Comparison of ENCODE assay signal across 15 cellular contexts in the genomic region with DNA sequence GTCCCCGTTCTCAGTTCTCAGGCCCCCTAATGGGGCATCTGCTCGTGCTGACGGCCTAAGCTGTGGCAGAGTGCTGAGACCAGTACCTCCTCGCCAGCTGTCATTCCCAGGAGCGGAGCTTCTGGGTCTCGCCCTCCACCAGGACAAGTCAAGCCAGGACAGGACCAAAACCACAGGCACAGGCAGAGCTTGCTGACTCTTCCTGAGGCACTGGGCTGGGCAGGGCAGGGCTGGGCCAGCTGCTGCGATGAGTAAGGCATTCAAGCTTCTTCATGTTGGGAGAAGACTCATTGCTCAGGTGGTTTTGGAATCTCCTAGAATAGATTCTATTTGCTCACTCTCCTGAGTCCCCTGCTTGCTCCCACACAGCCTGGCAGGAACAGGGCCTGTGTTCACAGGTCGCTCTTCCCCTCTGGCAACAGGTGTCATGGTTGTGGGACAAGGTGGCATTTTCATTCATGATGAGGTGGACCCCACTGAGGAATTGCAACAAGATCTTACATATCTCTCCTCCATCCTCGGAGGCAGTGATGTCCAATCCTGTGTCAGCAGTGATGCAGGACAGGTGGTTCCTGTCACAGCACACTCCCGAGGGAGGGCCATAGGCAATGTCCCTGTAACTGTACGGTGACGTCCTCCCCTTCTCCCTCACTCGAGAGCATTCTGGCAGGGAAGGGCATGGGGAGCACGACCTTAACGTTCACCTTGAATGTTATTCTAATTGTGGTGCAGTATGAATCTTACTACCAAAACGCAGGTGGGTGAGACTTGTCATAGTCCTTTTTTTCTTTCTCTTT. TPM values are rescaled to one million over a fixed set of nuclear protein-coding genes. Genes with fewer than 3 reads are reported as not detected.
DNase-seq lines count a peak whose midpoint lies in the region; ATAC-seq and TF ChIP-seq lines count a peak whose summit lies in the region.
"Had no signal": no experiment of that assay in that cellular context is flagged by ENCODE, and none has a peak within 500 bp of the region (broad histone marks: within the 10 kb centered on the region; RNA-seq: fewer than 3 reads in every experiment).

No MANE protein-coding gene starts in this region.

- H3K27me3 ChIP-seq in MG63 (no peaks in the 10 kb centered on the region), gastrocnemius medialis (no peaks in the 10 kb centered on the region), osteoblast (ENCODE audit: insufficient read depth, low read length) (no peaks in the 10 kb centered on the region)
- H3K27me3 ChIP-seq: ovary had no signal

- no peak overlapping the region for H2AFZ ChIP-seq in osteoblast (ENCODE audit: low read length)

- in situ Hi-C loops in gastrocnemius medialis (cut with MboI; ENCODE audit: low sequenced_read_pairs in 4 of 4) = loop anchor here in 1 of 4 donors (25.0 kb wide), 1 partner anchor 285 kb away; no protein-coding TSS in a partner anchor

- no peak overlapping the region for H3K4me2 ChIP-seq in osteoblast (ENCODE audit: insufficient read depth, low read length)

- TF ChIP-seq POLR2A in gastrocnemius medialis (IDR thresholded peaks at IDR 0.05) = no peak

- H3K4me1 ChIP-seq in gastrocnemius medialis (no peaks in the 10 kb centered on the region), osteoblast (ENCODE audit: insufficient read depth, low read length) (peaks cover 7% of the 10 kb centered on the region)

- H3K4me3 ChIP-seq in MG63 (no peak overlapping the region), gastrocnemius medialis (no peak overlapping the region), osteoblast (ENCODE audit: insufficient read depth, low read length) (no peak overlapping the region)
- H3K4me3 ChIP-seq: ovary, SK-N-MC had no signal

- H3K27ac Mint-ChIP-seq in activated naive CD4-positive, alpha-beta T cell treated with anti-CD3 and anti-CD28 coated beads, Interleukin-2, amount 50 U/mL, for 72 hours = no peak overlapping the region
- H3K27ac Mint-ChIP-seq: activated CD8-positive, alpha-beta memory T cell treated with anti-CD3 and anti-CD28 coated beads, Interleukin-2, amount 10 ng/mL, durations not matched to agents 7 days and 5 days; activated naive CD4-positive, alpha-beta T cell treated with anti-CD3 and anti-CD28 coated beads for 36 hours had no signal

- DNase-seq in EL (peak; percentile 61), MG63 (peak; percentile 75), epithelial cell of prostate (ENCODE audit: low read depth, low spot score) (peak; percentile 99), gastrocnemius medialis (peak in 1 of 2 donors; percentile 43), osteoblast (ENCODE audit: insufficient read length, low spot score, missing footprints) (no peak)
- no peak for DNase-seq in activated CD4-positive, alpha-beta T cell treated with anti-CD3 and anti-CD28 coated beads, Interleukin-2, amount 50 U/mL, for 4 hours
- DNase-seq in activated naive CD4-positive, alpha-beta T cell treated with anti-CD3 and anti-CD28 coated beads, Interleukin-2, amount 50 U/mL, for 72 hours (ENCODE audit: low spot score in 2 of 2) = no peak
- DNase-seq: activated CD8-positive, alpha-beta memory T cell treated with anti-CD3 and anti-CD28 coated beads, Interleukin-2, amount 10 ng/mL, durations not matched to agents 7 days and 5 days; activated naive CD4-positive, alpha-beta T cell treated with anti-CD3 and anti-CD28 coated beads for 36 hours; effector CD4-positive, alpha-beta T cell; MV-4-11; ovary had no signal

- TF ChIP-seq CTCF in gastrocnemius medialis (IDR thresholded peaks at IDR 0.05 in 4 of 5, conservative IDR thresholded peaks at IDR 0.05 in 1 of 5) (no peak), osteoblast (IDR thresholded peaks at IDR 0.05; ENCODE audit: extremely low read depth, low read depth, low read length) (no peak)

- intact Hi-C loops in gastrocnemius medialis (cut with DNase I; ENCODE audit: low total_unique reads) = no loop called here

- H4K20me1 ChIP-seq in osteoblast (ENCODE audit: insufficient read depth, low read length) = no peaks in the 10 kb centered on the region

- no peaks in the 10 kb centered on the region for H3K36me3 Mint-ChIP-seq in activated naive CD4-positive, alpha-beta T cell treated with anti-CD3 and anti-CD28 coated beads, Interleukin-2, amount 50 U/mL, for 72 hours
- H3K36me3 Mint-ChIP-seq: activated CD8-positive, alpha-beta memory T cell treated with anti-CD3 and anti-CD28 coated beads, Interleukin-2, amount 10 ng/mL, durations not matched to agents 7 days and 5 days had no signal

- no peaks in the 10 kb centered on the region for H3K9me3 ChIP-seq in MG63
- H3K9me3 ChIP-seq in gastrocnemius medialis = no peaks in the 10 kb centered on the region
- no peaks in the 10 kb centered on the region for H3K9me3 ChIP-seq in osteoblast (ENCODE audit: low read depth, low read length)
- H3K9me3 ChIP-seq: ovary had no signal

- no peaks in the 10 kb centered on the region for H3K79me2 ChIP-seq in osteoblast (ENCODE audit: insufficient read depth, low read length)

- H3K36me3 ChIP-seq in MG63 (no peaks in the 10 kb centered on the region), gastrocnemius medialis (no peaks in the 10 kb centered on the region), osteoblast (ENCODE audit: insufficient read depth, low read length) (no peaks in the 10 kb centered on the region)
- H3K36me3 ChIP-seq: ovary had no signal

- ATAC-seq in gastrocnemius medialis = peak; percentile 58 to 71
- no peak for ATAC-seq in activated naive CD4-positive, alpha-beta T cell treated with anti-CD3 and anti-CD28 coated beads, Interleukin-2, amount 50 U/mL, for 72 hours
- ATAC-seq in HG02840 (IDR thresholded peaks at IDR 0.05; ENCODE audit: low FRiP score, unreplicated experiment) = no peak
- ATAC-seq: activated CD8-positive, alpha-beta memory T cell treated with anti-CD3 and anti-CD28 coated beads, Interleukin-2, amount 10 ng/mL, durations not matched to agents 7 days and 5 days had no signal

- H3K9me3 Mint-ChIP-seq in activated naive CD4-positive, alpha-beta T cell treated with anti-CD3 and anti-CD28 coated beads, Interleukin-2, amount 50 U/mL, for 72 hours = no peaks in the 10 kb centered on the region
- H3K9me3 Mint-ChIP-seq: activated naive CD4-positive, alpha-beta T cell treated with anti-CD3 and anti-CD28 coated beads for 36 hours had no signal

- H3K27ac ChIP-seq in epithelial cell of prostate = peak overlapping the region; percentile 97
- H3K27ac ChIP-seq in gastrocnemius medialis = no peak overlapping the region
- no peak overlapping the region for H3K27ac ChIP-seq in osteoblast (ENCODE audit: low read depth, low read length)
- H3K27ac ChIP-seq: C4-2B, ovary had no signal

RNA-seq across cellular contexts. Expression of a gene that starts 17.0 kb away (rescaled TPM):
- 19.2 and 21.1 TPM in 2 replicates for total RNA-seq in MG63 (2014; rRNA removed; shearing (Covaris generic); ENCODE audit: low replicate concordance)
- total RNA-seq in gastrocnemius medialis (10 to 100 TPM in 2 of 4 donors, 1 to 10 TPM in 2; 6.2 to 16.8 (median 11.4) TPM), osteoblast (27.7 and 29.0 TPM in 2 replicates)
- total RNA-seq in activated naive CD4-positive, alpha-beta T cell treated with anti-CD3 and anti-CD28 coated beads, Interleukin-2, amount 50 U/mL, for 72 hours = 10 to 100 TPM in 1 of 2 donors, 1 to 10 TPM in 1; 8.7 to 13.7 TPM

RNA-seq across cellular contexts. Expression of a gene that starts 45.6 kb away (rescaled TPM):
- total RNA-seq in MG63 (2014; rRNA removed; shearing (Covaris generic); ENCODE audit: low replicate concordance) = 29.1 and 33.2 TPM in 2 replicates
- total RNA-seq in gastrocnemius medialis = 10 to 100 TPM; 15.1 to 24.7 (median 20.5) TPM
- 10 to 100 TPM; 38.6 to 54.5 TPM for total RNA-seq in activated naive CD4-positive, alpha-beta T cell treated with anti-CD3 and anti-CD28 coated beads, Interleukin-2, amount 50 U/mL, for 72 hours
- 20.6 and 28.9 TPM in 2 replicates for total RNA-seq in osteoblast

Comparison
In these comparisons a context has a peak if more than half of its experiments do, and no peak if none do; other contexts are left out.
1. DNase-seq: peak in EL (single experiment), MG63 (single experiment) and epithelial cell of prostate (single experiment); none in activated CD4-positive, alpha-beta T cell treated with anti-CD3 and anti-CD28 coated beads, Interleukin-2, amount 50 U/mL, for 4 hours (0 of 2), activated naive CD4-positive, alpha-beta T cell treated with anti-CD3 and anti-CD28 coated beads, Interleukin-2, amount 50 U/mL, for 72 hours (0 of 2) and osteoblast (single experiment).
2. ATAC-seq: peak in gastrocnemius medialis (2 of 2); none in activated naive CD4-positive, alpha-beta T cell treated with anti-CD3 and anti-CD28 coated beads, Interleukin-2, amount 50 U/mL, for 72 hours (0 of 2) and HG02840 (single experiment).